3 cellular contexts compared by ENCODE assay signal in genomic region chr10:91668935-91669334, GRCh38.
TF ChIP-seq lines count a peak whose summit lies in the region.

No MANE protein-coding gene starts in this region.

TF ChIP-seq in GM23338, 12 proteins besides CTCF, POLR2A, EP300 and RAD21:
- TF ChIP-seq NANOG (IDR thresholded peaks at IDR 0.05; ENCODE audit: borderline replicate concordance): peak; percentile 16; the same call in 1 of the 2 replicates
- no peak for TF ChIP-seq ZNF114 (CRISPR knock-in tag; IDR thresholded peaks at IDR 0.05)
- TF ChIP-seq JUNB (IDR thresholded peaks at IDR 0.05; ENCODE audit: unreplicated experiment): no peak
- TF ChIP-seq CREB1 (CRISPR knock-in tag; IDR thresholded peaks at IDR 0.05; ENCODE audit: low read depth): no peak
- no peak for TF ChIP-seq ZNF331 (CRISPR knock-in tag; IDR thresholded peaks at IDR 0.05; ENCODE audit: low read depth)

TF ChIP-seq in IMR-90, 13 proteins besides CTCF, POLR2A, EP300 and RAD21:
- TF ChIP-seq RFX5 (IDR thresholded peaks at IDR 0.05; ENCODE audit: low read depth, low read length): no peak
- no peak for TF ChIP-seq CHD1 (IDR thresholded peaks at IDR 0.05; ENCODE audit: low read depth, low read length)
- TF ChIP-seq, protein P1, sequence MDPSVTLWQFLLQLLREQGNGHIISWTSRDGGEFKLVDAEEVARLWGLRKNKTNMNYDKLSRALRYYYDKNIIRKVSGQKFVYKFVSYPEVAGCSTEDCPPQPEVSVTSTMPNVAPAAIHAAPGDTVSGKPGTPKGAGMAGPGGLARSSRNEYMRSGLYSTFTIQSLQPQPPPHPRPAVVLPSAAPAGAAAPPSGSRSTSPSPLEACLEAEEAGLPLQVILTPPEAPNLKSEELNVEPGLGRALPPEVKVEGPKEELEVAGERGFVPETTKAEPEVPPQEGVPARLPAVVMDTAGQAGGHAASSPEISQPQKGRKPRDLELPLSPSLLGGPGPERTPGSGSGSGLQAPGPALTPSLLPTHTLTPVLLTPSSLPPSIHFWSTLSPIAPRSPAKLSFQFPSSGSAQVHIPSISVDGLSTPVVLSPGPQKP (IDR thresholded peaks at IDR 0.05; ENCODE audit: borderline replicate concordance, low read depth, low read length): no peak
- no peak for TF ChIP-seq MAZ (IDR thresholded peaks at IDR 0.05; ENCODE audit: borderline replicate concordance, low read depth, low read length)
- TF ChIP-seq FOS (IDR thresholded peaks at IDR 0.05; ENCODE audit: low read depth, low read length): no peak
- TF ChIP-seq MXI1 (IDR thresholded peaks at IDR 0.05; ENCODE audit: borderline replicate concordance, low read depth, low read length): no peak
- TF ChIP-seq CEBPB (IDR thresholded peaks at IDR 0.05; ENCODE audit: low read depth, low read length): no peak
- TF ChIP-seq BHLHE40 (IDR thresholded peaks at IDR 0.05; ENCODE audit: low read depth, low read length): no peak
- TF ChIP-seq NFE2L2 (IDR thresholded peaks at IDR 0.05; ENCODE audit: low read depth, low read length): no peak
- TF ChIP-seq, protein P2, sequence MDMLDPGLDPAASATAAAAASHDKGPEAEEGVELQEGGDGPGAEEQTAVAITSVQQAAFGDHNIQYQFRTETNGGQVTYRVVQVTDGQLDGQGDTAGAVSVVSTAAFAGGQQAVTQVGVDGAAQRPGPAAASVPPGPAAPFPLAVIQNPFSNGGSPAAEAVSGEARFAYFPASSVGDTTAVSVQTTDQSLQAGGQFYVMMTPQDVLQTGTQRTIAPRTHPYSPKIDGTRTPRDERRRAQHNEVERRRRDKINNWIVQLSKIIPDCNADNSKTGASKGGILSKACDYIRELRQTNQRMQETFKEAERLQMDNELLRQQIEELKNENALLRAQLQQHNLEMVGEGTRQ (IDR thresholded peaks at IDR 0.05; ENCODE audit: low read depth, low read length): no peak
- no peak for TF ChIP-seq RCOR1 (IDR thresholded peaks at IDR 0.05; ENCODE audit: insufficient replicate concordance, low read length)
- TF ChIP-seq SMC3 (IDR thresholded peaks at IDR 0.05; ENCODE audit: low read depth, low read length): no peak
- no peak for TF ChIP-seq MAFK (IDR thresholded peaks at IDR 0.05; ENCODE audit: low read depth, low read length)

TF ChIP-seq in H1, 55 proteins besides CTCF, POLR2A, EP300 and RAD21:
- no peak for TF ChIP-seq RFX5 (IDR thresholded peaks at IDR 0.05; ENCODE audit: borderline replicate concordance, low read depth, low read length)
- TF ChIP-seq, protein P3, sequence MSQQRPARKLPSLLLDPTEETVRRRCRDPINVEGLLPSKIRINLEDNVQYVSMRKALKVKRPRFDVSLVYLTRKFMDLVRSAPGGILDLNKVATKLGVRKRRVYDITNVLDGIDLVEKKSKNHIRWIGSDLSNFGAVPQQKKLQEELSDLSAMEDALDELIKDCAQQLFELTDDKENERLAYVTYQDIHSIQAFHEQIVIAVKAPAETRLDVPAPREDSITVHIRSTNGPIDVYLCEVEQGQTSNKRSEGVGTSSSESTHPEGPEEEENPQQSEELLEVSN (IDR thresholded peaks at IDR 0.05): no peak
- TF ChIP-seq SP2 (IDR thresholded peaks at IDR 0.05; ENCODE audit: low read length): no peak
- no peak for TF ChIP-seq CBX5 (IDR thresholded peaks at IDR 0.05; ENCODE audit: low read depth, low read length)
- TF ChIP-seq SIN3A (conservative IDR thresholded peaks at IDR 0.05 in 1 of 2, IDR thresholded peaks at IDR 0.05 in 1 of 2; ENCODE audit: low read depth in 1 of 2, low read length in 2 of 2): no peak
- TF ChIP-seq MAFK (IDR thresholded peaks at IDR 0.05; ENCODE audit: low read depth, low read length): no peak
- TF ChIP-seq ZNF274 (IDR thresholded peaks at IDR 0.05; ENCODE audit: borderline replicate concordance, extremely low read depth, low read length): no peak
TF ChIP-seq in H1: peak in this region for 0.
